ENCODE assay signal across 9 cellular contexts in genomic region chr4:173509031-173510001, GRCh38. TPM values are rescaled to one million over a fixed set of nuclear protein-coding genes. Genes with fewer than 3 reads are reported as not detected.
DNase-seq lines count a peak whose midpoint lies in the region; ATAC-seq and TF ChIP-seq lines count a peak whose summit lies in the region.
"Had no signal": no experiment of that assay in that cellular context is flagged by ENCODE, and none has a peak within 500 bp of the region (broad histone marks: within the 10 kb centered on the region; RNA-seq: fewer than 3 reads in every experiment).

No MANE protein-coding gene starts in this region.

- H3K4me1 Mint-ChIP-seq in T-cell: peaks cover 32 to 39% (median 37%) of the 10 kb centered on the region in 3 donors

- POLR2A ChIA-PET in AG04449 (lab: Yijun Ruan, JAX): interaction anchor here (1.6 kb wide), 1 partner anchor 138 kb away, joined by 4 read pairs; no protein-coding TSS in a partner anchor
- POLR2A ChIA-PET in T-cell (lab: Charles Lee): interaction anchor here in 1 of 2 donors (0.7 kb wide), 1 partner anchor 218 kb away, joined by 5 read pairs; no protein-coding TSS in a partner anchor

- TF ChIP-seq CTCF in AG04449 (IDR thresholded peaks at IDR 0.05; ENCODE audit: insufficient read depth, low read length, missing control alignments): no peak
- TF ChIP-seq CTCF in prostate gland (IDR thresholded peaks at IDR 0.05): no peak

- DNase-seq in AG04449 (ENCODE audit: low read depth, low spot score): no peak
- no peak for DNase-seq in T-cell
- peak; percentile 46 for DNase-seq in germinal center (ENCODE audit: low spot score)
- DNase-seq in prostate gland (ENCODE audit: low spot score): no peak
- DNase-seq in NCI-H1105 (lab: John Stamatoyannopoulos, UW): no peak
- DNase-seq in stimulated activated CD4-positive, alpha-beta T cell treated with anti-CD3 and anti-CD28 coated beads, Interleukin-1b, Interleukin-23, amount 100 ng/mL, for 48 hours: no peak
- no peak for DNase-seq in effector CD8-positive, alpha-beta T cell (lab: John Stamatoyannopoulos, UW)

- WGBS in prostate gland: 9% methylated on average over 71 of the region's 72 CpGs

- H3K4me1 ChIP-seq in prostate gland (replicated peaks): no peaks in the 10 kb centered on the region
- H3K4me1 ChIP-seq: adrenal gland had no signal

- peaks cover 85% of the 10 kb centered on the region in 2 donors for H3K27me3 Mint-ChIP-seq in T-cell

- no peaks in the 10 kb centered on the region for H3K36me3 ChIP-seq in prostate gland
- H3K36me3 ChIP-seq: adrenal gland had no signal

- H3K27ac ChIP-seq in prostate gland: no peak overlapping the region

- no peak overlapping the region for H3K27ac Mint-ChIP-seq in T-cell

- no peaks in the 10 kb centered on the region for H3K9me3 Mint-ChIP-seq in T-cell

- TF ChIP-seq POLR2A in GM19099 (IDR thresholded peaks at IDR 0.05; ENCODE audit: extremely low read depth, insufficient read length, low read depth) (peak; percentile 67), prostate gland (IDR thresholded peaks at IDR 0.05) (no peak)

- H3K9me3 ChIP-seq in prostate gland: no peaks in the 10 kb centered on the region
- H3K9me3 ChIP-seq: adrenal gland had no signal

- intact Hi-C loops in prostate gland (cut with DNase I): loop anchor here (5.0 to 10.0 kb wide), 2 partner anchors 475 to 613 kb away; no protein-coding TSS in a partner anchor

- H3K27me3 ChIP-seq in prostate gland (replicated peaks; ENCODE audit: insufficient read depth): peaks cover 38% of the 10 kb centered on the region

- no peaks in the 10 kb centered on the region for H3K36me3 Mint-ChIP-seq in T-cell

- H3K4me3 Mint-ChIP-seq in T-cell: peak overlapping the region; percentile 70 to 79 (median 71)

- CTCF ChIA-PET in AG04449 (lab: Yijun Ruan, JAX): interaction anchor here (0.7 to 3.4 kb wide), 9 partner anchors 10 to 811 kb away, joined by 3 to 19 read pairs (median 4); no protein-coding TSS in a partner anchor
- CTCF ChIA-PET in T-cell (lab: Charles Lee): interaction anchor here (0.7 to 1.1 kb wide), 3 partner anchors 9 to 93 kb away, joined by 3 read pairs; no protein-coding TSS in a partner anchor

- H3K4me3 ChIP-seq in AG04449 (ENCODE audit: low read depth, low read length): peak overlapping the region; percentile 56
- H3K4me3 ChIP-seq in prostate gland: peak overlapping the region; percentile 8 to 15

- peak; percentile 36 to 66 (median 48) for ATAC-seq in T-cell (replicated peaks in 1 of 4)

RNA-seq across cellular contexts. Expression of gene HAND2, which starts 20.7 kb away (rescaled TPM):
- total RNA-seq in T-cell (not detected), prostate gland (1 to 10 TPM in 1 of 2 donors, not detected in 1; 7.5 TPM)
